Comparison of ENCODE assay signal across 8 cellular contexts in the genomic region with DNA sequence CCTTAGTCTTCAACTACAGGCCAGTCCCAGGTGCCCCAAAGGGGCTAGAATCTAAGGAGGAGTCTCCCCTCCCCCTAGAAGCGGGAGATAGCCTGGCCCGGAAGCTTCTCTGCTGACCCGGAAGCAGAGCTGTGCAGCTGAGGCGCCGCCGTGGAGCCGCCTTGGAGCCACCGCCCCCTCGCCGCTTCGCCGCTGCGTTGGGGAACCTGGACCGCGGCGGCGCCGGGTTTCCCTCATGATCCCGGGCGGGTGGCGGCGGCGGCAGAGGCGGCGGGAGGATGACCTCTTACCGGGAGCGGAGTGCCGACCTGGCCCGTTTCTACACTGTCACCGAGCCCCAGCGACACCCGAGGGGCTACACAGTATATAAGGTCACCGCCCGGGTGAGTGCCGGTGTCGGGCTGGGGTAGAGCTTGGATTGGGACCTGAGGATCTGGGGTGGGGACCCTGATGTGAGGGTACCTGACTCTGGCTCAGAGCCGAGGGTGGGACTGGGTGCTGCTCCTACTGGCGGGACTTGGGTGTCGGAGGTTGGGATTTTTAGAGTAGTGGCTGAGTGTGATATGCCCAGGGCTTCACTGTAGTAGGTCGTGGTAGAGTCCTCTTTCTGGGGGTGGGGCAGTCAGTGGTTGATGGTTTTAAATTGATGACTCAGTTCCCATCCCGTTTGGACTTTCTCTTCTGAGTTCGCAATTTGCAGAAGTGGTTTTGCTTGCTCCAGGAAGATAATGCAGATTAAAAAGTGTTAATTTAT. TPM values are rescaled to one million over a fixed set of nuclear protein-coding genes. Genes with fewer than 3 reads are reported as not detected.
A peak's percentile ranks its signal among the peaks of the same experiment; 100 is the strongest.
DNase-seq lines count a peak whose midpoint lies in the region; ATAC-seq, FAIRE-seq and TF ChIP-seq lines count a peak whose summit lies in the region.

A gene with protein sequence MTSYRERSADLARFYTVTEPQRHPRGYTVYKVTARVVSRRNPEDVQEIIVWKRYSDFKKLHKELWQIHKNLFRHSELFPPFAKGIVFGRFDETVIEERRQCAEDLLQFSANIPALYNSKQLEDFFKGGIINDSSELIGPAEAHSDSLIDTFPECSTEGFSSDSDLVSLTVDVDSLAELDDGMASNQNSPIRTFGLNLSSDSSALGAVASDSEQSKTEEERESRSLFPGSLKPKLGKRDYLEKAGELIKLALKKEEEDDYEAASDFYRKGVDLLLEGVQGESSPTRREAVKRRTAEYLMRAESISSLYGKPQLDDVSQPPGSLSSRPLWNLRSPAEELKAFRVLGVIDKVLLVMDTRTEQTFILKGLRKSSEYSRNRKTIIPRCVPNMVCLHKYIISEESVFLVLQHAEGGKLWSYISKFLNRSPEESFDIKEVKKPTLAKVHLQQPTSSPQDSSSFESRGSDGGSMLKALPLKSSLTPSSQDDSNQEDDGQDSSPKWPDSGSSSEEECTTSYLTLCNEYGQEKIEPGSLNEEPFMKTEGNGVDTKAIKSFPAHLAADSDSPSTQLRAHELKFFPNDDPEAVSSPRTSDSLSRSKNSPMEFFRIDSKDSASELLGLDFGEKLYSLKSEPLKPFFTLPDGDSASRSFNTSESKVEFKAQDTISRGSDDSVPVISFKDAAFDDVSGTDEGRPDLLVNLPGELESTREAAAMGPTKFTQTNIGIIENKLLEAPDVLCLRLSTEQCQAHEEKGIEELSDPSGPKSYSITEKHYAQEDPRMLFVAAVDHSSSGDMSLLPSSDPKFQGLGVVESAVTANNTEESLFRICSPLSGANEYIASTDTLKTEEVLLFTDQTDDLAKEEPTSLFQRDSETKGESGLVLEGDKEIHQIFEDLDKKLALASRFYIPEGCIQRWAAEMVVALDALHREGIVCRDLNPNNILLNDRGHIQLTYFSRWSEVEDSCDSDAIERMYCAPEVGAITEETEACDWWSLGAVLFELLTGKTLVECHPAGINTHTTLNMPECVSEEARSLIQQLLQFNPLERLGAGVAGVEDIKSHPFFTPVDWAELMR (plus strand): TSS at position 115 of the 754 bp plus-strand sequence. CDS start 164 bp downstream, at position 279.

- H3K9me3 Mint-ChIP-seq in activated CD4-positive, alpha-beta T cell treated with anti-CD3 and anti-CD28 coated beads, Interleukin-2, amount 10 ng/mL, durations not matched to agents 7 days and 5 days: peaks cover 11% of the 10 kb centered on the region
- peaks cover 10% of the 10 kb centered on the region for H3K9me3 Mint-ChIP-seq in dendritic cell treated with granulocyte-macrophage colony-stimulating factor and Interleukin-4, amounts not matched to agents 40 ng/mL and 50 ng/mL, for 4 days

- peaks cover 0 to 7% (median 0%) of the 10 kb centered on the region in 11 experiments; a peak in 2 of 22 replicates for H3K36me3 ChIP-seq in BLaER1 treated with 17β-estradiol and CSF1 and Interleukin-3, amounts not matched to agents 10 nM and 100 nM
- no peaks in the 10 kb centered on the region for H3K36me3 ChIP-seq in HepG2 (replicated peaks in 1 of 2; ENCODE audit: control insufficient read depth in 1 of 2, insufficient read depth in 2 of 2, low read length in 2 of 2)

- intact Hi-C loops in dendritic cell treated with granulocyte-macrophage colony-stimulating factor and Interleukin-4, amounts not matched to agents 40 ng/mL and 50 ng/mL, for 4 days (cut with micrococcal nuclease): loop anchor here (1.0 kb wide), 1 partner anchor 36 kb away; a partner anchor contains a TSS
- intact Hi-C loops in HepG2 (cut with micrococcal nuclease; ENCODE audit: unreplicated experiment): loop anchor here (5.0 to 10.0 kb wide), 2 partner anchors 34 to 127 kb away; a partner anchor contains a TSS

- TF ChIP-seq RAD21 in HepG2 (CRISPR knock-in tag; IDR thresholded peaks at IDR 0.05): no peak

- H3K36me3 Mint-ChIP-seq in activated CD4-positive, alpha-beta T cell treated with anti-CD3 and anti-CD28 coated beads, Interleukin-2, amount 10 ng/mL, durations not matched to agents 7 days and 5 days (ENCODE audit: low read depth): peaks cover 14% of the 10 kb centered on the region
- H3K36me3 Mint-ChIP-seq in dendritic cell treated with granulocyte-macrophage colony-stimulating factor and Interleukin-4, amounts not matched to agents 40 ng/mL and 50 ng/mL, for 4 days (ENCODE audit: low read depth): peaks cover 19% of the 10 kb centered on the region

- H3K9ac ChIP-seq in BLaER1 treated with 17β-estradiol and CSF1 and Interleukin-3, amounts not matched to agents 10 nM and 100 nM: peak within 1 kb of the TSS; percentile 73 to 89 (median 79)
- H3K9ac ChIP-seq in HepG2 (ENCODE audit: insufficient read depth, low read depth, low read length): peak within 1 kb of the TSS; percentile 72

- peaks cover 49% of the 10 kb centered on the region for H3K79me2 ChIP-seq in HepG2 (ENCODE audit: insufficient read depth, low read length)

- H3K4me3 ChIP-seq in BLaER1 treated with 17β-estradiol and CSF1 and Interleukin-3, amounts not matched to agents 10 nM and 100 nM: peak within 1 kb of the TSS; percentile 76 to 94 (median 85)
- peak within 1 kb of the TSS; percentile 79 to 92 (median 80) for H3K4me3 ChIP-seq in HepG2 (replicated peaks in 1 of 3; ENCODE audit: insufficient read depth in 1 of 3, low read depth in 2 of 3, low read length in 3 of 3)

- no peak for FAIRE-seq in HepG2 (lab: Jason Lieb, UNC)

- H2AFZ ChIP-seq in HepG2 (ENCODE audit: low read length): peak within 1 kb of the TSS; percentile 67

- BruUV-seq in HepG2 (replicated peaks; lab: Mats Ljungman, UMichigan): no TSS peak

- peaks cover 0 to 23% (median 17%) of the 10 kb centered on the region in 11 experiments; a peak in 18 of 22 replicates for H3K9me3 ChIP-seq in BLaER1 treated with 17β-estradiol and CSF1 and Interleukin-3, amounts not matched to agents 10 nM and 100 nM (replicated peaks in 1 of 11)
- no peaks in the 10 kb centered on the region for H3K9me3 ChIP-seq in HepG2 (ENCODE audit: low read length)

- H3K4me2 ChIP-seq in BLaER1 treated with 17β-estradiol and CSF1 and Interleukin-3, amounts not matched to agents 10 nM and 100 nM: peak within 1 kb of the TSS; percentile 71 to 88 (median 83)
- H3K4me2 ChIP-seq in HepG2 (ENCODE audit: low read depth, low read length): peak within 1 kb of the TSS; percentile 75

- peak within 1 kb of the TSS; percentile 93 for H3K27ac Mint-ChIP-seq in activated CD4-positive, alpha-beta T cell treated with anti-CD3 and anti-CD28 coated beads, Interleukin-2, amount 10 ng/mL, durations not matched to agents 7 days and 5 days
- peak within 1 kb of the TSS; percentile 95 for H3K27ac Mint-ChIP-seq in dendritic cell treated with granulocyte-macrophage colony-stimulating factor and Interleukin-4, amounts not matched to agents 40 ng/mL and 50 ng/mL, for 4 days

- POLR2A ChIA-PET in activated CD4-positive, alpha-beta T cell treated with anti-CD3 and anti-CD28 coated beads, Interleukin-2, amount 10 ng/mL, durations not matched to agents 7 days and 5 days (lab: Charles Lee): no interaction called here
- POLR2A ChIA-PET in HepG2 (lab: Yijun Ruan, JAX): interaction anchor here (1.0 to 1.4 kb wide), 3 partner anchors 15 to 36 kb away, joined by 3 to 6 read pairs (median 3); a partner anchor contains a TSS

- peak; percentile 8; the same call in 1 of the 2 replicates for TF ChIP-seq CTCF in HepG2 (CRISPR knock-in tag; IDR thresholded peaks at IDR 0.05)

- peaks cover 28% of the 10 kb centered on the region for H3K4me1 Mint-ChIP-seq in activated CD4-positive, alpha-beta T cell treated with anti-CD3 and anti-CD28 coated beads, Interleukin-2, amount 10 ng/mL, durations not matched to agents 7 days and 5 days
- peaks cover 41% of the 10 kb centered on the region for H3K4me1 Mint-ChIP-seq in dendritic cell treated with granulocyte-macrophage colony-stimulating factor and Interleukin-4, amounts not matched to agents 40 ng/mL and 50 ng/mL, for 4 days (ENCODE audit: low read depth)

- peak within 1 kb of the TSS; percentile 49 to 91 (median 73) for H3K27ac ChIP-seq in BLaER1 treated with 17β-estradiol and CSF1 and Interleukin-3, amounts not matched to agents 10 nM and 100 nM
- peak within 1 kb of the TSS; percentile 78 for H3K27ac ChIP-seq in HepG2 (ENCODE audit: extremely low read length, insufficient read depth, low read length)

- in situ Hi-C loops in HepG2 (cut with HindIII; ENCODE audit: extremely low pct_ligation_motif_present, low pct_unique_long_range_greater_than_20kb): no loop called here

- H4K20me1 ChIP-seq in BLaER1 treated with 17β-estradiol and CSF1 and Interleukin-3, amounts not matched to agents 10 nM and 100 nM: peaks cover 0 to 43% (median 9%) of the 10 kb centered on the region in 11 experiments; a peak in 8 of 22 replicates
- no peaks in the 10 kb centered on the region for H4K20me1 ChIP-seq in HepG2 (ENCODE audit: insufficient read depth, low read length)

- peak; percentile 95 for ATAC-seq in HG03457 (IDR thresholded peaks at IDR 0.05; ENCODE audit: unreplicated experiment)
- peak; percentile 99 for ATAC-seq in HepG2

- TF ChIP-seq EP300 in HepG2 (IDR thresholded peaks at IDR 0.05; ENCODE audit: low read depth in 2 of 2, low read length in 2 of 2) (0 out of 4 replicates have a peak, but pooled peaks of 1 of the 2 experiments have one; percentile 7), HepG2 (CRISPR knock-in tag; IDR thresholded peaks at IDR 0.05; ENCODE audit: borderline replicate concordance) (no peak)

- peak; percentile 62 to 63; a peak in 3 of 4 replicates for TF ChIP-seq POLR2A in HepG2 (IDR thresholded peaks at IDR 0.05; ENCODE audit: insufficient read depth in 1 of 2, low read depth in 2 of 2, low read length in 2 of 2)

- peak within 1 kb of the TSS; percentile 86 for H3K4me3 Mint-ChIP-seq in activated CD4-positive, alpha-beta T cell treated with anti-CD3 and anti-CD28 coated beads, Interleukin-2, amount 10 ng/mL, durations not matched to agents 7 days and 5 days
- H3K4me3 Mint-ChIP-seq in dendritic cell treated with granulocyte-macrophage colony-stimulating factor and Interleukin-4, amounts not matched to agents 40 ng/mL and 50 ng/mL, for 4 days: peak within 1 kb of the TSS; percentile 99

- H3K27me3 ChIP-seq in BLaER1 treated with 17β-estradiol and CSF1 and Interleukin-3, amounts not matched to agents 10 nM and 100 nM: no peaks in the 10 kb centered on the region
- no peaks in the 10 kb centered on the region for H3K27me3 ChIP-seq in HepG2 (ENCODE audit: control insufficient read depth in 1 of 2, insufficient read depth in 2 of 2, low read length in 2 of 2)

- H3K4me1 ChIP-seq in BLaER1 treated with 17β-estradiol and CSF1 and Interleukin-3, amounts not matched to agents 10 nM and 100 nM: peaks cover 6 to 56% (median 17%) of the 10 kb centered on the region in 10 experiments; a peak in 19 of 20 replicates
- peaks cover 50% of the 10 kb centered on the region for H3K4me1 ChIP-seq in HepG2 (ENCODE audit: insufficient read depth, low read length)

- peaks cover 5% of the 10 kb centered on the region for H3K27me3 Mint-ChIP-seq in activated CD4-positive, alpha-beta T cell treated with anti-CD3 and anti-CD28 coated beads, Interleukin-2, amount 10 ng/mL, durations not matched to agents 7 days and 5 days
- H3K27me3 Mint-ChIP-seq in dendritic cell treated with granulocyte-macrophage colony-stimulating factor and Interleukin-4, amounts not matched to agents 40 ng/mL and 50 ng/mL, for 4 days: no peaks in the 10 kb centered on the region

- CTCF ChIA-PET in activated CD4-positive, alpha-beta T cell treated with anti-CD3 and anti-CD28 coated beads, Interleukin-2, amount 10 ng/mL, durations not matched to agents 7 days and 5 days (lab: Charles Lee): interaction anchor here (0.9 to 1.4 kb wide), 3 partner anchors 12 to 32 kb away, joined by 3 read pairs; no protein-coding TSS in a partner anchor
- CTCF ChIA-PET in HepG2 (lab: Yijun Ruan, JAX; ENCODE audit: low intra/inter-chr PET ratio, low total read pairs): no interaction called here

- DNase-seq in GM19240 (ENCODE audit: insufficient read length, low spot score) (peak; percentile 69), NCI-H526 (lab: John Stamatoyannopoulos, UW) (peak; percentile 45 to 88), HepG2 (ENCODE audit: low spot score) (peak; percentile 77)
- peak; percentile 83 for DNase-seq in activated CD4-positive, alpha-beta T cell treated with anti-CD3 and anti-CD28 coated beads, Interleukin-2, amount 10 ng/mL, durations not matched to agents 7 days and 5 days
- peak; percentile 76 for DNase-seq in stimulated activated CD4-positive, alpha-beta T cell treated with anti-CD3 and anti-CD28 coated beads, Interleukin-2, amount 100 ng/mL, for 48 hours

- WGBS in HepG2 (ENCODE audit: low lambda C conversion rate): 0% methylated on average over 3 of the region's 42 CpGs

RNA-seq across cellular contexts. Expression of the gene that starts here (rescaled TPM):
- total RNA-seq in activated CD4-positive, alpha-beta T cell treated with anti-CD3 and anti-CD28 coated beads, Interleukin-2, amount 10 ng/mL, durations not matched to agents 7 days and 5 days: 10 to 100 TPM in 1 of 2 experiments, 1 to 10 TPM in 1; 9.8 to 12.8 TPM
- total RNA-seq in HepG2 (2016; rRNA removed; fragmentation: Illumina TruSeq; extraction: Trizol): 25.2 and 30.6 TPM in 2 replicates
- 39.4 and 53.1 TPM in 2 replicates for total RNA-seq in HepG2 (2016; cell fraction: cytosol; rRNA removed; fragmentation: Illumina TruSeq; extraction: Trizol; ENCODE audit: low read depth)
- 24.8 and 28.9 TPM in 2 replicates for total RNA-seq in HepG2 (2016; cell fraction: insoluble cytoplasmic fraction; rRNA removed; fragmentation: Illumina TruSeq; extraction: Trizol)
- total RNA-seq in HepG2 (2016; cell fraction: membrane; rRNA removed; fragmentation: Illumina TruSeq; extraction: Trizol): 18.5 and 21.9 TPM in 2 replicates
- total RNA-seq in HepG2 (2016; cell fraction: nucleus; rRNA removed; fragmentation: Illumina TruSeq; extraction: Trizol): 38.8 TPM in 2 replicates
- polyA plus RNA-seq in HepG2 (2011; rRNA removed): 11.0 and 11.9 TPM in 2 replicates
- 3.5 and 6.8 TPM in 2 replicates for polyA plus RNA-seq in HepG2 (2011; cell fraction: cytosol; rRNA removed)
- polyA plus RNA-seq in HepG2 (2011; cell fraction: nucleus; rRNA removed): 15.1 and 26.2 TPM in 2 replicates
- polyA plus RNA-seq in HepG2 (2012): 10.2 and 11.2 TPM in 2 replicates
- polyA plus RNA-seq in HepG2 (2016; cell fraction: cytosol; fragmentation: Illumina TruSeq; extraction: Trizol; ENCODE audit: low read depth): 1.5 and 1.6 TPM in 2 replicates
- 18.1 and 19.9 TPM in 2 replicates for polyA plus RNA-seq in HepG2 (2016; cell fraction: insoluble cytoplasmic fraction; fragmentation: Illumina TruSeq; extraction: Trizol; ENCODE audit: low read depth)
- polyA plus RNA-seq in HepG2 (2016; cell fraction: membrane; fragmentation: Illumina TruSeq; extraction: Trizol; ENCODE audit: low read depth): 5.5 and 6.1 TPM in 2 replicates
- 17.8 and 19.0 TPM in 2 replicates for polyA plus RNA-seq in HepG2 (2016; cell fraction: nucleus; fragmentation: Illumina TruSeq; extraction: Trizol; ENCODE audit: insufficient read depth, low read depth)
- 9.5 TPM in 2 replicates for polyA minus RNA-seq in HepG2 (2011; rRNA and poly(A)+ RNA removed; ENCODE audit: low replicate concordance)
- polyA minus RNA-seq in HepG2 (2011; cell fraction: cytosol; rRNA and poly(A)+ RNA removed): 10.9 and 15.5 TPM in 2 replicates
- 102 and 106 TPM in 2 replicates for polyA minus RNA-seq in HepG2 (2011; cell fraction: nucleus; rRNA and poly(A)+ RNA removed)

Comparison
In these comparisons a context has a peak if more than half of its experiments do, and no peak if none do; other contexts are left out.
1. Peak in every context shown above with its lines: DNase-seq, ATAC-seq, H3K4me3 ChIP-seq and H3K27ac ChIP-seq.